In genomic region chr7:80588591-80588990, GRCh38 we compare ENCODE assay signal across 2 cellular contexts.
TF ChIP-seq lines count a peak whose summit lies in the region.

No MANE protein-coding gene starts in this region.

TF ChIP-seq in SK-N-SH treated with all-trans-retinoic acid at 6 μM for 48 hours, 23 proteins besides CTCF, POLR2A, EP300 and RAD21 (continued from another document):
- TF ChIP-seq TSHZ2 (CRISPR knock-in tag; IDR thresholded peaks at IDR 0.05), result no peak
- no peak for TF ChIP-seq ZFP30 (CRISPR knock-in tag; IDR thresholded peaks at IDR 0.05)
- no peak for TF ChIP-seq BACH2 (CRISPR knock-in tag; IDR thresholded peaks at IDR 0.05; ENCODE audit: borderline replicate concordance)

TF ChIP-seq in SK-N-SH, 30 proteins besides CTCF, POLR2A, EP300 and RAD21 (continued from another document):
- TF ChIP-seq, protein P1, sequence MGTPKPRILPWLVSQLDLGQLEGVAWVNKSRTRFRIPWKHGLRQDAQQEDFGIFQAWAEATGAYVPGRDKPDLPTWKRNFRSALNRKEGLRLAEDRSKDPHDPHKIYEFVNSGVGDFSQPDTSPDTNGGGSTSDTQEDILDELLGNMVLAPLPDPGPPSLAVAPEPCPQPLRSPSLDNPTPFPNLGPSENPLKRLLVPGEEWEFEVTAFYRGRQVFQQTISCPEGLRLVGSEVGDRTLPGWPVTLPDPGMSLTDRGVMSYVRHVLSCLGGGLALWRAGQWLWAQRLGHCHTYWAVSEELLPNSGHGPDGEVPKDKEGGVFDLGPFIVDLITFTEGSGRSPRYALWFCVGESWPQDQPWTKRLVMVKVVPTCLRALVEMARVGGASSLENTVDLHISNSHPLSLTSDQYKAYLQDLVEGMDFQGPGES (IDR thresholded peaks at IDR 0.05; ENCODE audit: low read depth, low read length), result no peak
- TF ChIP-seq MAX (IDR thresholded peaks at IDR 0.05; ENCODE audit: low read depth) (no peak), YY1 (IDR thresholded peaks at IDR 0.05; ENCODE audit: low read depth) (no peak), USF2 (IDR thresholded peaks at IDR 0.05; ENCODE audit: borderline replicate concordance, low read depth, low read length) (no peak), POLR2AphosphoS5 (IDR thresholded peaks at IDR 0.05; ENCODE audit: low read depth, low read length) (no peak), FOXM1 (IDR thresholded peaks at IDR 0.05; ENCODE audit: low read depth) (no peak), TAF1 (IDR thresholded peaks at IDR 0.05; ENCODE audit: borderline replicate concordance, low read depth, low read length) (no peak), MXI1 (IDR thresholded peaks at IDR 0.05; ENCODE audit: low read depth, low read length) (no peak)
- TF ChIP-seq, protein P2, sequence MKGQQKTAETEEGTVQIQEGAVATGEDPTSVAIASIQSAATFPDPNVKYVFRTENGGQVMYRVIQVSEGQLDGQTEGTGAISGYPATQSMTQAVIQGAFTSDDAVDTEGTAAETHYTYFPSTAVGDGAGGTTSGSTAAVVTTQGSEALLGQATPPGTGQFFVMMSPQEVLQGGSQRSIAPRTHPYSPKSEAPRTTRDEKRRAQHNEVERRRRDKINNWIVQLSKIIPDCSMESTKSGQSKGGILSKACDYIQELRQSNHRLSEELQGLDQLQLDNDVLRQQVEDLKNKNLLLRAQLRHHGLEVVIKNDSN (IDR thresholded peaks at IDR 0.05; ENCODE audit: borderline replicate concordance, low read depth), result no peak
